ENCODE assay signal across 9 cellular contexts in genomic region chr5:160312960-160313734, GRCh38. TPM values are rescaled to one million over a fixed set of nuclear protein-coding genes. Genes with fewer than 3 reads are reported as not detected.
DNase-seq lines count a peak whose midpoint lies in the region; ATAC-seq, FAIRE-seq and TF ChIP-seq lines count a peak whose summit lies in the region.
"Had no signal": no experiment of that assay in that cellular context is flagged by ENCODE, and none has a peak within 500 bp of the region (broad histone marks: within the 10 kb centered on the region; RNA-seq: fewer than 3 reads in every experiment).

No MANE protein-coding gene starts in this region.

- H3K27ac ChIP-seq in brain microvascular endothelial cell = no peak overlapping the region

- H3K4me1 ChIP-seq in BE2C = no peaks in the 10 kb centered on the region

- in situ Hi-C loops in brain microvascular endothelial cell (cut with HindIII; ENCODE audit: low pct_ligation_motif_present, low sequenced_read_pairs) = no loop called here

- peak overlapping the region; percentile 100 for H3K4me3 Mint-ChIP-seq in natural killer cell

- H3K27me3 Mint-ChIP-seq in natural killer cell (ENCODE audit: low read depth in 2 of 2) = peaks cover 0 to 2% of the 10 kb centered on the region in 2 donors

- no peaks in the 10 kb centered on the region for H3K9me3 Mint-ChIP-seq in natural killer cell

- TF ChIP-seq CTCF in BE2C (IDR thresholded peaks at IDR 0.05; ENCODE audit: low read depth, low read length) (no peak), brain microvascular endothelial cell (IDR thresholded peaks at IDR 0.05; ENCODE audit: low read depth, low read length, missing control alignments) (no peak), natural killer cell (IDR thresholded peaks at IDR 0.05) (no peak), D721Med (IDR thresholded peaks at IDR 0.05; ENCODE audit: insufficient read depth, missing control alignments) (no peak)

- H3K27ac Mint-ChIP-seq in natural killer cell = peak overlapping the region; percentile 87 to 89

- DNase-seq in BE2C (no peak), HuH-7 (ENCODE audit: low spot score) (peak; percentile 35), brain microvascular endothelial cell (no peak), natural killer cell (no peak), D721Med (ENCODE audit: insufficient read length, low spot score) (no peak), KG1 (lab: John Stamatoyannopoulos, UW) (no peak), RPMI8226 (no peak)

- H3K36me3 ChIP-seq in BE2C (no peaks in the 10 kb centered on the region), brain microvascular endothelial cell (replicated peaks) (peaks cover 6% of the 10 kb centered on the region)

- H3K27me3 ChIP-seq in BE2C (no peaks in the 10 kb centered on the region), brain microvascular endothelial cell (replicated peaks) (no peaks in the 10 kb centered on the region)

- H3K9me3 ChIP-seq in BE2C = no peaks in the 10 kb centered on the region

- intact Hi-C loops in natural killer cell (cut with micrococcal nuclease) = loop anchor here (1.0 kb wide), 1 partner anchor 15 kb away; no protein-coding TSS in a partner anchor

- ATAC-seq in natural killer cell = no peak
- ATAC-seq in HG02759 (IDR thresholded peaks at IDR 0.05; ENCODE audit: unreplicated experiment) = no peak

- no peaks in the 10 kb centered on the region for H3K36me3 Mint-ChIP-seq in natural killer cell

- peak overlapping the region; percentile 85 for H3K4me3 ChIP-seq in BE2C (ENCODE audit: low read depth, low read length)
- peak overlapping the region; percentile 77 for H3K4me3 ChIP-seq in brain microvascular endothelial cell (ENCODE audit: low read depth, low read length)

- FAIRE-seq in D721Med (lab: Jason Lieb, UNC) = no peak

- peaks cover 42% of the 10 kb centered on the region in 2 donors for H3K4me1 Mint-ChIP-seq in natural killer cell

RNA-seq across cellular contexts. Expression of gene CCNJL, which starts 0.8 kb away (rescaled TPM):
- 25.6 TPM for polyA plus RNA-seq in BE2C (2012; ENCODE audit: insufficient read depth, insufficient read length, low read depth)
- total RNA-seq in natural killer cell = 10 to 100 TPM; 19.9 to 32.1 (median 20.7) TPM

RNA-seq across cellular contexts. Expression of gene C1QTNF2, which starts 57.3 kb away (rescaled TPM):
- polyA plus RNA-seq in BE2C (2012; ENCODE audit: insufficient read depth, insufficient read length, low read depth) = 0.36 TPM
- total RNA-seq in natural killer cell = not detected
- total RNA-seq: activated CD8-positive, alpha-beta memory T cell treated with anti-CD3 and anti-CD28 coated beads for 36 hours had no signal
